In genomic region chr3:10417849-10418248, GRCh38 we compare ENCODE assay signal across 1 cellular context.
TF ChIP-seq lines count a peak whose summit lies in the region.

No MANE protein-coding gene starts in this region.

TF ChIP-seq in K562, 482 proteins besides CTCF, POLR2A, EP300 and RAD21 (continued from another document):
- TF ChIP-seq, protein P1, sequence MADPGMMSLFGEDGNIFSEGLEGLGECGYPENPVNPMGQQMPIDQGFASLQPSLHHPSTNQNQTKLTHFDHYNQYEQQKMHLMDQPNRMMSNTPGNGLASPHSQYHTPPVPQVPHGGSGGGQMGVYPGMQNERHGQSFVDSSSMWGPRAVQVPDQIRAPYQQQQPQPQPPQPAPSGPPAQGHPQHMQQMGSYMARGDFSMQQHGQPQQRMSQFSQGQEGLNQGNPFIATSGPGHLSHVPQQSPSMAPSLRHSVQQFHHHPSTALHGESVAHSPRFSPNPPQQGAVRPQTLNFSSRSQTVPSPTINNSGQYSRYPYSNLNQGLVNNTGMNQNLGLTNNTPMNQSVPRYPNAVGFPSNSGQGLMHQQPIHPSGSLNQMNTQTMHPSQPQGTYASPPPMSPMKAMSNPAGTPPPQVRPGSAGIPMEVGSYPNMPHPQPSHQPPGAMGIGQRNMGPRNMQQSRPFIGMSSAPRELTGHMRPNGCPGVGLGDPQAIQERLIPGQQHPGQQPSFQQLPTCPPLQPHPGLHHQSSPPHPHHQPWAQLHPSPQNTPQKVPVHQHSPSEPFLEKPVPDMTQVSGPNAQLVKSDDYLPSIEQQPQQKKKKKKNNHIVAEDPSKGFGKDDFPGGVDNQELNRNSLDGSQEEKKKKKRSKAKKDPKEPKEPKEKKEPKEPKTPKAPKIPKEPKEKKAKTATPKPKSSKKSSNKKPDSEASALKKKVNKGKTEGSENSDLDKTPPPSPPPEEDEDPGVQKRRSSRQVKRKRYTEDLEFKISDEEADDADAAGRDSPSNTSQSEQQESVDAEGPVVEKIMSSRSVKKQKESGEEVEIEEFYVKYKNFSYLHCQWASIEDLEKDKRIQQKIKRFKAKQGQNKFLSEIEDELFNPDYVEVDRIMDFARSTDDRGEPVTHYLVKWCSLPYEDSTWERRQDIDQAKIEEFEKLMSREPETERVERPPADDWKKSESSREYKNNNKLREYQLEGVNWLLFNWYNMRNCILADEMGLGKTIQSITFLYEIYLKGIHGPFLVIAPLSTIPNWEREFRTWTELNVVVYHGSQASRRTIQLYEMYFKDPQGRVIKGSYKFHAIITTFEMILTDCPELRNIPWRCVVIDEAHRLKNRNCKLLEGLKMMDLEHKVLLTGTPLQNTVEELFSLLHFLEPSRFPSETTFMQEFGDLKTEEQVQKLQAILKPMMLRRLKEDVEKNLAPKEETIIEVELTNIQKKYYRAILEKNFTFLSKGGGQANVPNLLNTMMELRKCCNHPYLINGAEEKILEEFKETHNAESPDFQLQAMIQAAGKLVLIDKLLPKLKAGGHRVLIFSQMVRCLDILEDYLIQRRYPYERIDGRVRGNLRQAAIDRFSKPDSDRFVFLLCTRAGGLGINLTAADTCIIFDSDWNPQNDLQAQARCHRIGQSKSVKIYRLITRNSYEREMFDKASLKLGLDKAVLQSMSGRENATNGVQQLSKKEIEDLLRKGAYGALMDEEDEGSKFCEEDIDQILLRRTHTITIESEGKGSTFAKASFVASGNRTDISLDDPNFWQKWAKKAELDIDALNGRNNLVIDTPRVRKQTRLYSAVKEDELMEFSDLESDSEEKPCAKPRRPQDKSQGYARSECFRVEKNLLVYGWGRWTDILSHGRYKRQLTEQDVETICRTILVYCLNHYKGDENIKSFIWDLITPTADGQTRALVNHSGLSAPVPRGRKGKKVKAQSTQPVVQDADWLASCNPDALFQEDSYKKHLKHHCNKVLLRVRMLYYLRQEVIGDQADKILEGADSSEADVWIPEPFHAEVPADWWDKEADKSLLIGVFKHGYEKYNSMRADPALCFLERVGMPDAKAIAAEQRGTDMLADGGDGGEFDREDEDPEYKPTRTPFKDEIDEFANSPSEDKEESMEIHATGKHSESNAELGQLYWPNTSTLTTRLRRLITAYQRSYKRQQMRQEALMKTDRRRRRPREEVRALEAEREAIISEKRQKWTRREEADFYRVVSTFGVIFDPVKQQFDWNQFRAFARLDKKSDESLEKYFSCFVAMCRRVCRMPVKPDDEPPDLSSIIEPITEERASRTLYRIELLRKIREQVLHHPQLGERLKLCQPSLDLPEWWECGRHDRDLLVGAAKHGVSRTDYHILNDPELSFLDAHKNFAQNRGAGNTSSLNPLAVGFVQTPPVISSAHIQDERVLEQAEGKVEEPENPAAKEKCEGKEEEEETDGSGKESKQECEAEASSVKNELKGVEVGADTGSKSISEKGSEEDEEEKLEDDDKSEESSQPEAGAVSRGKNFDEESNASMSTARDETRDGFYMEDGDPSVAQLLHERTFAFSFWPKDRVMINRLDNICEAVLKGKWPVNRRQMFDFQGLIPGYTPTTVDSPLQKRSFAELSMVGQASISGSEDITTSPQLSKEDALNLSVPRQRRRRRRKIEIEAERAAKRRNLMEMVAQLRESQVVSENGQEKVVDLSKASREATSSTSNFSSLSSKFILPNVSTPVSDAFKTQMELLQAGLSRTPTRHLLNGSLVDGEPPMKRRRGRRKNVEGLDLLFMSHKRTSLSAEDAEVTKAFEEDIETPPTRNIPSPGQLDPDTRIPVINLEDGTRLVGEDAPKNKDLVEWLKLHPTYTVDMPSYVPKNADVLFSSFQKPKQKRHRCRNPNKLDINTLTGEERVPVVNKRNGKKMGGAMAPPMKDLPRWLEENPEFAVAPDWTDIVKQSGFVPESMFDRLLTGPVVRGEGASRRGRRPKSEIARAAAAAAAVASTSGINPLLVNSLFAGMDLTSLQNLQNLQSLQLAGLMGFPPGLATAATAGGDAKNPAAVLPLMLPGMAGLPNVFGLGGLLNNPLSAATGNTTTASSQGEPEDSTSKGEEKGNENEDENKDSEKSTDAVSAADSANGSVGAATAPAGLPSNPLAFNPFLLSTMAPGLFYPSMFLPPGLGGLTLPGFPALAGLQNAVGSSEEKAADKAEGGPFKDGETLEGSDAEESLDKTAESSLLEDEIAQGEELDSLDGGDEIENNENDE (IDR thresholded peaks at IDR 0.05; ENCODE audit: low read depth, low read length): no peak
- TF ChIP-seq DEAF1 (CRISPR knock-in tag; IDR thresholded peaks at IDR 0.05) (peak; percentile 62), STAG1 (CRISPR knock-in tag; IDR thresholded peaks at IDR 0.05; ENCODE audit: borderline replicate concordance) (peak; percentile 64; the same call in 1 of the 2 replicates), ZNF347 (CRISPR knock-in tag; IDR thresholded peaks at IDR 0.05; ENCODE audit: low read depth) (no peak), SMC3 (conservative IDR thresholded peaks at IDR 0.05; ENCODE audit: insufficient read depth, low read depth, low read length) (0 out of 2 replicates have a peak, but pooled peaks have one; percentile 29), RBM25 (IDR thresholded peaks at IDR 0.05; ENCODE audit: low read depth, low read length, severe bottlenecking) (peak; percentile 27), C11orf30 (IDR thresholded peaks at IDR 0.05; ENCODE audit: low read depth) (no peak)
